Comparison of ENCODE assay signal across 1 cellular context in the genomic region with DNA sequence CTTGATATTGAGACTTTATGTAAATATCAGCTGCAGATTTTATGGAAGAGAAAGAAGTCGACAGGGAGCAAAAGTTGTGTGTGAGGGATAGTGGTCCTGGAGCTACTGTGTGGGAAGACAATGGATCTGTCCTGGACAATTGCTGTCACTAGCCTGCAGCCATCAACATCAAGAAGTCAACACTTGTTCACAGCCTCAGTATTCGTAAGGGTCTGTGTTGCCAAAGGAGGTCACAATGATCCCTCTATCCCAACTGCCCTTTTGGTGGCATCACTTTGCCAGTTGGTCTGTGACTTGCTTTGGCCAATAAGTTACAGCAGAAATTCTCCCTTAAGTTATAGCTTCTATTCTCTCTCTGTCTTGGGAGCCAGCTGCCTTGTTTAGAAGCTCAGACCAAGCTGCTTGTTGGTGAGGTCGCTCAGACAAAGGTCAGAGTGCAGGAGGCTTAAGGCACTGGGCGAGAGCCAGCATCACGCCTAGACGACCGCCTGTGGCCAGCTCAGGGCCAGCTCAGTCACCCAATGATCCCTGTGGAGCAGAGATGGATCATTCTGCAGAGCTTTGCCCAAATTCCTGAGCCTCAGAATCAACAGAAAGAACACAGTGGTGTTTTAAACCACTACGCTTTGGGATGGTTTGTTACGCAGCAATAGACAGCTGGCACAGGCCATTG.
TF ChIP-seq lines count a peak whose summit lies in the region.

No MANE protein-coding gene starts in this region.

TF ChIP-seq in HepG2, 621 proteins besides CTCF, POLR2A, EP300 and RAD21 (continued from another document):
- TF ChIP-seq, protein P1, sequence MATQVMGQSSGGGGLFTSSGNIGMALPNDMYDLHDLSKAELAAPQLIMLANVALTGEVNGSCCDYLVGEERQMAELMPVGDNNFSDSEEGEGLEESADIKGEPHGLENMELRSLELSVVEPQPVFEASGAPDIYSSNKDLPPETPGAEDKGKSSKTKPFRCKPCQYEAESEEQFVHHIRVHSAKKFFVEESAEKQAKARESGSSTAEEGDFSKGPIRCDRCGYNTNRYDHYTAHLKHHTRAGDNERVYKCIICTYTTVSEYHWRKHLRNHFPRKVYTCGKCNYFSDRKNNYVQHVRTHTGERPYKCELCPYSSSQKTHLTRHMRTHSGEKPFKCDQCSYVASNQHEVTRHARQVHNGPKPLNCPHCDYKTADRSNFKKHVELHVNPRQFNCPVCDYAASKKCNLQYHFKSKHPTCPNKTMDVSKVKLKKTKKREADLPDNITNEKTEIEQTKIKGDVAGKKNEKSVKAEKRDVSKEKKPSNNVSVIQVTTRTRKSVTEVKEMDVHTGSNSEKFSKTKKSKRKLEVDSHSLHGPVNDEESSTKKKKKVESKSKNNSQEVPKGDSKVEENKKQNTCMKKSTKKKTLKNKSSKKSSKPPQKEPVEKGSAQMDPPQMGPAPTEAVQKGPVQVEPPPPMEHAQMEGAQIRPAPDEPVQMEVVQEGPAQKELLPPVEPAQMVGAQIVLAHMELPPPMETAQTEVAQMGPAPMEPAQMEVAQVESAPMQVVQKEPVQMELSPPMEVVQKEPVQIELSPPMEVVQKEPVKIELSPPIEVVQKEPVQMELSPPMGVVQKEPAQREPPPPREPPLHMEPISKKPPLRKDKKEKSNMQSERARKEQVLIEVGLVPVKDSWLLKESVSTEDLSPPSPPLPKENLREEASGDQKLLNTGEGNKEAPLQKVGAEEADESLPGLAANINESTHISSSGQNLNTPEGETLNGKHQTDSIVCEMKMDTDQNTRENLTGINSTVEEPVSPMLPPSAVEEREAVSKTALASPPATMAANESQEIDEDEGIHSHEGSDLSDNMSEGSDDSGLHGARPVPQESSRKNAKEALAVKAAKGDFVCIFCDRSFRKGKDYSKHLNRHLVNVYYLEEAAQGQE (IDR thresholded peaks at IDR 0.05; ENCODE audit: borderline replicate concordance in 1 of 2, low read depth in 1 of 2, low read length in 2 of 2): no peak
